ENCODE assay signal across 15 cellular contexts in the genomic region with DNA sequence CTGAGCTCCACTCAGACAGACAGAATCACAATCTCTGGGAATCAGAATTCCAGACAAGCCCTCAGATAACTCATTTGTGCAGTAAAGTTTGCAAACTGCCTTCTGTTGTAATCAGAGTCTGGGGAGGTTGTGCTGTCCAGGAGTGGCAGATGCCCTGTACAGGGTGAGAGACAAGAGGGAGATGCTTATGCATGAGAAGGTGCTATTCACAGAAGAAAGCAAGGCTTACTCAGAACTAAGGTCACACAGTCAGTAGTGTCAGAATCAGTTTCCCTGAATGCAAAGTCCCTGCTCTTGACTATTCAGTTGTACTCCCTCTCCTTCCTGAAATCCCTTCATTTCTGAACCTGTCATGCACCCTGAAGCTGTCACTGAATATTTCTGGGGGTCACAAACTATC. TPM values are rescaled to one million over a fixed set of nuclear protein-coding genes. Genes with fewer than 3 reads are reported as not detected.
DNase-seq lines count a peak whose midpoint lies in the region; ATAC-seq and TF ChIP-seq lines count a peak whose summit lies in the region.
"Had no signal": no experiment of that assay in that cellular context is flagged by ENCODE, and none has a peak within 500 bp of the region (broad histone marks: within the 10 kb centered on the region; RNA-seq: fewer than 3 reads in every experiment).

No MANE protein-coding gene starts in this region.

- intact Hi-C loops in natural killer cell (cut with micrococcal nuclease): no loop called here

- no peak overlapping the region for H3K27ac Mint-ChIP-seq in natural killer cell treated with Interleukin-12 subunit alpha and Interleukin-12 subunit beta and Interleukin-15 and Interleukin-18, amount 100 ng/mL, for 72 hours
- no peak overlapping the region for H3K27ac Mint-ChIP-seq in natural killer cell
- H3K27ac Mint-ChIP-seq: CD4-positive, alpha-beta memory T cell; HFFc6 had no signal

- no peak overlapping the region for H3K4me3 Mint-ChIP-seq in natural killer cell treated with Interleukin-12 subunit alpha and Interleukin-12 subunit beta and Interleukin-15 and Interleukin-18, amount 100 ng/mL, for 72 hours
- no peak overlapping the region for H3K4me3 Mint-ChIP-seq in natural killer cell
- H3K4me3 Mint-ChIP-seq: CD4-positive, alpha-beta memory T cell; HFFc6 had no signal

- no peaks in the 10 kb centered on the region for H3K36me3 Mint-ChIP-seq in natural killer cell treated with Interleukin-12 subunit alpha and Interleukin-12 subunit beta and Interleukin-15 and Interleukin-18, amount 100 ng/mL, for 72 hours
- no peaks in the 10 kb centered on the region for H3K36me3 Mint-ChIP-seq in natural killer cell
- H3K36me3 Mint-ChIP-seq: CD4-positive, alpha-beta memory T cell had no signal

- H3K27me3 Mint-ChIP-seq in natural killer cell treated with Interleukin-12 subunit alpha and Interleukin-12 subunit beta and Interleukin-15 and Interleukin-18, amount 100 ng/mL, for 72 hours: peaks cover 16 to 24% of the 10 kb centered on the region in 2 donors
- H3K27me3 Mint-ChIP-seq in natural killer cell (ENCODE audit: low read depth in 2 of 2): peaks cover 5 to 23% of the 10 kb centered on the region in 2 donors

- no peaks in the 10 kb centered on the region for H3K9me3 Mint-ChIP-seq in natural killer cell treated with Interleukin-12 subunit alpha and Interleukin-12 subunit beta and Interleukin-15 and Interleukin-18, amount 100 ng/mL, for 72 hours
- no peaks in the 10 kb centered on the region for H3K9me3 Mint-ChIP-seq in natural killer cell
- H3K9me3 Mint-ChIP-seq: CD4-positive, alpha-beta memory T cell; HFFc6 had no signal

- no peak for DNase-seq in natural killer cell treated with Interleukin-12 subunit alpha and Interleukin-12 subunit beta and Interleukin-15 and Interleukin-18, amount 100 ng/mL, for 72 hours (ENCODE audit: low spot score)
- DNase-seq in natural killer cell (no peak), epithelial cell of esophagus (ENCODE audit: low read depth) (peak; percentile 2), dedifferentiated amniotic fluid mesenchymal stem cell (ENCODE audit: extremely low spot score) (no peak), hippocampal formation (lab: John Stamatoyannopoulos, UW) (no peak)
- DNase-seq: BE2C; CD4-positive, alpha-beta memory T cell; DMS79 treated with DMSO at 0.1 percent for 48 hours; EL; HCEC 1CT; HFFc6 had no signal

- H3K4me3 ChIP-seq in epithelial cell of esophagus (ENCODE audit: low read length): no peak overlapping the region
- H3K4me3 ChIP-seq: A549 had no signal

- no peak for TF ChIP-seq CTCF in natural killer cell (IDR thresholded peaks at IDR 0.05)
- no peak for TF ChIP-seq CTCF in epithelial cell of esophagus (IDR thresholded peaks at IDR 0.05; ENCODE audit: insufficient read depth, low read depth, low read length, missing control alignments)

- peaks cover 5 to 6% of the 10 kb centered on the region in 2 donors for H3K4me1 Mint-ChIP-seq in natural killer cell treated with Interleukin-12 subunit alpha and Interleukin-12 subunit beta and Interleukin-15 and Interleukin-18, amount 100 ng/mL, for 72 hours (ENCODE audit: low read depth in 2 of 2)
- H3K4me1 Mint-ChIP-seq in natural killer cell: peaks cover 0 to 7% of the 10 kb centered on the region in 2 donors

- ATAC-seq in natural killer cell treated with Interleukin-12 subunit alpha and Interleukin-12 subunit beta and Interleukin-15 and Interleukin-18, amount 100 ng/mL, for 72 hours: peak; percentile 34 to 57
- ATAC-seq in natural killer cell (no peak), GM18867 (IDR thresholded peaks at IDR 0.05; ENCODE audit: unreplicated experiment) (peak; percentile 51), SK-N-SH treated with all-trans-retinoic acid at 6 μM for 48 hours (no peak)
- ATAC-seq: A549, HepG2 had no signal

TF ChIP-seq in SK-N-SH treated with all-trans-retinoic acid at 6 μM for 48 hours, 23 proteins besides CTCF, POLR2A, EP300 and RAD21:
- no peak for TF ChIP-seq PPARA (CRISPR knock-in tag; IDR thresholded peaks at IDR 0.05; ENCODE audit: borderline replicate concordance)
- TF ChIP-seq RARB (CRISPR knock-in tag; IDR thresholded peaks at IDR 0.05): no peak
- TF ChIP-seq ZNF565 (CRISPR knock-in tag; conservative IDR thresholded peaks at IDR 0.05; ENCODE audit: low read depth): no peak
- TF ChIP-seq ZFP30 (CRISPR knock-in tag; IDR thresholded peaks at IDR 0.05): no peak
- no peak for TF ChIP-seq ISL1 (CRISPR knock-in tag; IDR thresholded peaks at IDR 0.05)
- TF ChIP-seq ZC3H10 (CRISPR knock-in tag; IDR thresholded peaks at IDR 0.05): no peak
- no peak for TF ChIP-seq GLIS3 (CRISPR knock-in tag; IDR thresholded peaks at IDR 0.05)
- TF ChIP-seq, protein P1, sequence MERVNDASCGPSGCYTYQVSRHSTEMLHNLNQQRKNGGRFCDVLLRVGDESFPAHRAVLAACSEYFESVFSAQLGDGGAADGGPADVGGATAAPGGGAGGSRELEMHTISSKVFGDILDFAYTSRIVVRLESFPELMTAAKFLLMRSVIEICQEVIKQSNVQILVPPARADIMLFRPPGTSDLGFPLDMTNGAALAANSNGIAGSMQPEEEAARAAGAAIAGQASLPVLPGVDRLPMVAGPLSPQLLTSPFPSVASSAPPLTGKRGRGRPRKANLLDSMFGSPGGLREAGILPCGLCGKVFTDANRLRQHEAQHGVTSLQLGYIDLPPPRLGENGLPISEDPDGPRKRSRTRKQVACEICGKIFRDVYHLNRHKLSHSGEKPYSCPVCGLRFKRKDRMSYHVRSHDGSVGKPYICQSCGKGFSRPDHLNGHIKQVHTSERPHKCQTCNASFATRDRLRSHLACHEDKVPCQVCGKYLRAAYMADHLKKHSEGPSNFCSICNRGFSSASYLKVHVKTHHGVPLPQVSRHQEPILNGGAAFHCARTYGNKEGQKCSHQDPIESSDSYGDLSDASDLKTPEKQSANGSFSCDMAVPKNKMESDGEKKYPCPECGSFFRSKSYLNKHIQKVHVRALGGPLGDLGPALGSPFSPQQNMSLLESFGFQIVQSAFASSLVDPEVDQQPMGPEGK (CRISPR knock-in tag; IDR thresholded peaks at IDR 0.05; ENCODE audit: borderline replicate concordance): no peak
- TF ChIP-seq SNAI2 (CRISPR knock-in tag; IDR thresholded peaks at IDR 0.05): no peak
TF ChIP-seq in SK-N-SH treated with all-trans-retinoic acid at 6 μM for 48 hours: peak in this region for 0.

RNA-seq across cellular contexts. Expression of gene SRPRB, which starts 43.7 kb away (rescaled TPM):
- total RNA-seq in natural killer cell treated with Interleukin-12 subunit alpha and Interleukin-12 subunit beta and Interleukin-15 and Interleukin-18, amount 100 ng/mL, for 72 hours: 10 to 100 TPM; 81.4 to 84.5 TPM
- total RNA-seq in natural killer cell: 10 to 100 TPM; 19.8 to 26.4 (median 22.4) TPM

RNA-seq across cellular contexts. Expression of gene RAB6B, which starts 46.3 kb away (rescaled TPM):
- under 1 TPM; 0.21 to 0.81 TPM for total RNA-seq in natural killer cell treated with Interleukin-12 subunit alpha and Interleukin-12 subunit beta and Interleukin-15 and Interleukin-18, amount 100 ng/mL, for 72 hours
- 1 to 10 TPM; 1.4 to 2.7 (median 1.6) TPM for total RNA-seq in natural killer cell
- total RNA-seq: HepG2 had no signal

Comparison
In these comparisons a context has a peak if more than half of its experiments do, and no peak if none do; other contexts are left out.
1. ATAC-seq: peak in natural killer cell treated with Interleukin-12 subunit alpha and Interleukin-12 subunit beta and Interleukin-15 and Interleukin-18, amount 100 ng/mL, for 72 hours (2 of 2) and GM18867 (single experiment); none in natural killer cell (0 of 3) and SK-N-SH treated with all-trans-retinoic acid at 6 μM for 48 hours (single experiment).